In genomic region chr19:55118401-55118991, GRCh38 we compare ENCODE assay signal across 7 cellular contexts. TPM values are rescaled to one million over a fixed set of nuclear protein-coding genes. Genes with fewer than 3 reads are reported as not detected.
DNase-seq lines count a peak whose midpoint lies in the region; ATAC-seq and TF ChIP-seq lines count a peak whose summit lies in the region.

No MANE protein-coding gene starts in this region.

- peaks cover 6% of the 10 kb centered on the region for H3K4me1 ChIP-seq in HAP-1
- peaks cover 19% of the 10 kb centered on the region for H3K4me1 ChIP-seq in SJSA1 (replicated peaks)
- H3K4me1 ChIP-seq in endocrine pancreas (ENCODE audit: control insufficient read depth, insufficient read depth, low read length): no peaks in the 10 kb centered on the region
- peaks cover 26 to 40% of the 10 kb centered on the region in 2 donors for H3K4me1 ChIP-seq in thyroid gland

- H3K36me3 ChIP-seq in HAP-1 (replicated peaks) (no peaks in the 10 kb centered on the region), SJSA1 (peaks cover 5% of the 10 kb centered on the region; the same call in 1 of the 2 replicates), endocrine pancreas (ENCODE audit: control insufficient read depth, insufficient read depth, low read length) (no peaks in the 10 kb centered on the region), thyroid gland (no peaks in the 10 kb centered on the region)

- TF ChIP-seq CTCF in thyroid gland (IDR thresholded peaks at IDR 0.05): no peak

- DNase-seq in HAP-1 (ENCODE audit: low spot score in 2 of 2) (no peak), SJSA1 (ENCODE audit: low read depth in 1 of 2, low spot score in 2 of 2) (no peak), middle frontal gyrus (ENCODE audit: extremely low spot score, low spot score) (peak; percentile 75), thyroid gland (peak in 1 of 2 donors; percentile 12)
- no peak for DNase-seq in stimulated activated naive CD4-positive, alpha-beta T cell treated with Interleukin-2 at 50 U/mL for 16 hours (lab: John Stamatoyannopoulos, UW)

- H3K9ac ChIP-seq in endocrine pancreas (ENCODE audit: control insufficient read depth, insufficient read depth, low read length): no peak overlapping the region

- in situ Hi-C loops in HAP-1 (cut with MboI; ENCODE audit: low sequenced_read_pairs): no loop called here

- WGBS in thyroid gland, 2 donors: 23% methylated on average over 19 to 22 of the region's 22 CpGs

- intact Hi-C loops in thyroid gland (cut with DNase I): no loop called here

- H3K4me3 ChIP-seq in HAP-1 (peak overlapping the region; percentile 43), SJSA1 (peak overlapping the region; percentile 94; the same call in 1 of the 2 replicates), endocrine pancreas (ENCODE audit: control insufficient read depth, insufficient read depth, low read length) (peak overlapping the region; percentile 43), thyroid gland (replicated peaks in 1 of 3) (peak overlapping the region in 1 of 3 donors; percentile 44)

- H3K27ac ChIP-seq in SJSA1: no peak overlapping the region
- peak overlapping the region in 2 of 3 donors; percentile 29 to 60 for H3K27ac ChIP-seq in thyroid gland

- ATAC-seq in GM21367 (IDR thresholded peaks at IDR 0.05; ENCODE audit: unreplicated experiment): no peak

- no peaks in the 10 kb centered on the region for H3K9me3 ChIP-seq in HAP-1
- H3K9me3 ChIP-seq in SJSA1 (replicated peaks): peaks cover 7% of the 10 kb centered on the region; the same call in 1 of the 2 replicates
- H3K9me3 ChIP-seq in endocrine pancreas (ENCODE audit: control insufficient read depth, low read length): no peaks in the 10 kb centered on the region
- no peaks in the 10 kb centered on the region for H3K9me3 ChIP-seq in thyroid gland

- TF ChIP-seq POLR2A in thyroid gland (IDR thresholded peaks at IDR 0.05): no peak

- peaks cover 2% of the 10 kb centered on the region; the same call in 1 of the 2 replicates for H3K27me3 ChIP-seq in HAP-1 (ENCODE audit: low read depth)
- peaks cover 13% of the 10 kb centered on the region for H3K27me3 ChIP-seq in SJSA1 (replicated peaks)
- H3K27me3 ChIP-seq in endocrine pancreas (ENCODE audit: control insufficient read depth, insufficient read depth, low read length): no peaks in the 10 kb centered on the region
- no peaks in the 10 kb centered on the region for H3K27me3 ChIP-seq in thyroid gland

RNA-seq across cellular contexts. Expression of gene PPP1R12C, which starts 1.1 kb away (rescaled TPM):
- total RNA-seq in SJSA1 (2014; rRNA removed; shearing (Covaris generic)): 72.7 and 82.4 TPM in 2 replicates
- total RNA-seq in thyroid gland: 100 to 1,000 TPM in 1 of 4 donors, 10 to 100 TPM in 3; 40.0 to 110 (median 76.1) TPM

RNA-seq across cellular contexts. Expression of gene TNNT1, which starts 30.5 kb away (rescaled TPM):
- 0.34 and 3.4 TPM in 2 replicates for total RNA-seq in SJSA1 (2014; rRNA removed; shearing (Covaris generic))
- total RNA-seq in thyroid gland: not detected

RNA-seq across cellular contexts. Expression of gene TNNI3, which starts 39.0 kb away (rescaled TPM):
- not detected in 2 replicates for total RNA-seq in SJSA1 (2014; rRNA removed; shearing (Covaris generic))
- total RNA-seq in thyroid gland: not detected

RNA-seq across cellular contexts. Expression of gene EPS8L1, which starts 42.8 kb away (rescaled TPM):
- 3.5 and 11.8 TPM in 2 replicates for total RNA-seq in SJSA1 (2014; rRNA removed; shearing (Covaris generic))
- total RNA-seq in thyroid gland: 10 to 100 TPM; 60.6 to 84.8 (median 73.3) TPM

RNA-seq across cellular contexts. Expression of gene DNAAF3, which starts 47.9 kb away (rescaled TPM):
- 0.18 and 3.2 TPM in 2 replicates for total RNA-seq in SJSA1 (2014; rRNA removed; shearing (Covaris generic))
- total RNA-seq in thyroid gland: 1 to 10 TPM; 3.3 to 9.1 (median 5.5) TPM
